ENCODE assay signal across 12 cellular contexts in the genomic region with DNA sequence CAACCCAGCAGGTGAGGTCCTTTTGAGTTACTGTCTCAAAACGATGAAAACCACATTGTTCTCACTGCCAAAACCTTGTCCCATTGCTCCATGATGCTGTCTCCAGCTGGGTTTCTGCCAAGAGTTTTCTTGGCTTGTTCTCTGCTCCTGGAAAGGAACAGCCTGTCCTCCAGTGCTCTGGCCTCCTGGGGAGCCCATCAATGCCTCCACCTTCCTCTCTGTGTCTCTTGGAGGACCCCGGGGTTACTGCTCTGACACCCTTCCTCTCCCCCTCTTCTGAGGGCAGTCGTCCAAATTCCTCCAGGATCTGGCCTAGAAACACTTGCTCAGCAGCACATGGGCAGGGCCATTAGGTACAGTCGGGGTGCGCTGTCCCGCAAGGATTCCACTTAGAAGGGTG.
DNase-seq lines count a peak whose midpoint lies in the region; ATAC-seq and TF ChIP-seq lines count a peak whose summit lies in the region.
"Had no signal": no experiment of that assay in that cellular context is flagged by ENCODE, and none has a peak within 500 bp of the region (broad histone marks: within the 10 kb centered on the region; RNA-seq: fewer than 3 reads in every experiment).

No MANE protein-coding gene starts in this region.

- H3K4me3 ChIP-seq in adrenal gland (no peak overlapping the region), heart left ventricle (no peak overlapping the region), ovary (no peak overlapping the region)
- H3K4me3 ChIP-seq: SJSA1 had no signal

- H3K27me3 ChIP-seq in adrenal gland (no peaks in the 10 kb centered on the region), heart left ventricle (no peaks in the 10 kb centered on the region), ovary (no peaks in the 10 kb centered on the region)
- H3K27me3 ChIP-seq: SJSA1 had no signal

- H3K36me3 Mint-ChIP-seq in activated T-cell treated with anti-CD3 and anti-CD28 coated beads, Interleukin-2, amount 50 U/mL, for 24 hours (ENCODE audit: low read depth) = no peaks in the 10 kb centered on the region
- H3K36me3 Mint-ChIP-seq: activated naive CD8-positive, alpha-beta T cell had no signal

- intact Hi-C loops in adrenal gland (cut with DNase I) (no loop called here), heart left ventricle (cut with DNase I) (loop anchor here in 3 of 10 donors (2.0 to 5.0 kb wide), 2 partner anchors 61 to 98 kb away; no protein-coding TSS in a partner anchor), ovary (cut with DNase I) (no loop called here)

- H3K9me3 Mint-ChIP-seq in activated T-cell treated with anti-CD3 and anti-CD28 coated beads, Interleukin-2, amount 50 U/mL, for 24 hours = peaks cover 2% of the 10 kb centered on the region

- WGBS in adrenal gland, 4 donors = 45 to 51% (median 48%) methylated on average over 6 of the region's 6 CpGs
- 16 to 39% (median 25%) methylated on average over 6 of the region's 6 CpGs for WGBS in heart left ventricle, 4 donors
- 9 to 13% (median 10%) methylated on average over 6 of the region's 6 CpGs for whole genome bisulfite sequencing in ovary, 3 donors

- DNase-seq in Ammon's horn (ENCODE audit: low spot score) (peak; percentile 76), adrenal gland (peak; percentile 35 to 72 (median 47)), heart left ventricle (peak; percentile 71 to 85 (median 77)), ovary (peak; percentile 80 to 95 (median 86)), epidermal melanocyte (ENCODE audit: insufficient read length, low spot score) (no peak)
- DNase-seq in activated T-cell treated with anti-CD3 and anti-CD28 coated beads, Interleukin-2, amount 50 U/mL, for 24 hours = no peak
- DNase-seq: MV-4-11, NCI-H748 treated with DMSO at 0.1 percent for 48 hours had no signal

- TF ChIP-seq CTCF in adrenal gland (IDR thresholded peaks at IDR 0.05) (no peak), heart left ventricle (IDR thresholded peaks at IDR 0.05) (no peak), ovary (IDR thresholded peaks at IDR 0.05) (no peak)

- H3K27me3 Mint-ChIP-seq in activated T-cell treated with anti-CD3 and anti-CD28 coated beads, Interleukin-2, amount 50 U/mL, for 24 hours = peaks cover 2% of the 10 kb centered on the region

- H3K36me3 ChIP-seq in adrenal gland (replicated peaks in 1 of 2) = no peaks in the 10 kb centered on the region
- no peaks in the 10 kb centered on the region for H3K36me3 ChIP-seq in heart left ventricle
- H3K36me3 ChIP-seq in ovary = no peaks in the 10 kb centered on the region
- H3K36me3 ChIP-seq: SJSA1 had no signal

- ATAC-seq in heart left ventricle (peak; percentile 87 to 95 (median 92)), HG03135 (IDR thresholded peaks at IDR 0.05; ENCODE audit: unreplicated experiment) (no peak), GM21825 (IDR thresholded peaks at IDR 0.05; ENCODE audit: unreplicated experiment) (no peak)

- TF ChIP-seq POLR2A in adrenal gland (IDR thresholded peaks at IDR 0.05) = no peak
- TF ChIP-seq POLR2A in heart left ventricle (IDR thresholded peaks at IDR 0.05) = no peak
- TF ChIP-seq POLR2A in ovary (IDR thresholded peaks at IDR 0.05) = no peak

- no peak overlapping the region for H3K4me3 Mint-ChIP-seq in activated T-cell treated with anti-CD3 and anti-CD28 coated beads, Interleukin-2, amount 50 U/mL, for 24 hours
- H3K4me3 Mint-ChIP-seq: activated naive CD8-positive, alpha-beta T cell had no signal

- no peak for TF ChIP-seq EP300 in ovary (IDR thresholded peaks at IDR 0.05)

- H3K9me3 ChIP-seq in adrenal gland (replicated peaks in 1 of 3) (no peaks in the 10 kb centered on the region), heart left ventricle (peaks cover 0 to 10% (median 0%) of the 10 kb centered on the region in 12 donors), ovary (no peaks in the 10 kb centered on the region)
- H3K9me3 ChIP-seq: SJSA1 had no signal

- H3K27ac Mint-ChIP-seq in activated T-cell treated with anti-CD3 and anti-CD28 coated beads, Interleukin-2, amount 50 U/mL, for 24 hours = no peak overlapping the region
- H3K27ac Mint-ChIP-seq: activated naive CD8-positive, alpha-beta T cell had no signal

- H3K4me1 ChIP-seq in adrenal gland (replicated peaks in 1 of 2) (no peaks in the 10 kb centered on the region), heart left ventricle (peaks cover 0 to 32% (median 16%) of the 10 kb centered on the region in 12 donors), ovary (ENCODE audit: insufficient read depth) (peaks cover 10% of the 10 kb centered on the region)
- H3K4me1 ChIP-seq: SJSA1 had no signal

- H3K4me1 Mint-ChIP-seq in activated T-cell treated with anti-CD3 and anti-CD28 coated beads, Interleukin-2, amount 50 U/mL, for 24 hours (ENCODE audit: low read depth) = peaks cover 17% of the 10 kb centered on the region

- H3K27ac ChIP-seq in adrenal gland (no peak overlapping the region), heart left ventricle (peak overlapping the region in 2 of 12 donors; percentile 13 to 48), ovary (no peak overlapping the region)
- H3K27ac ChIP-seq: SJSA1 had no signal

Comparison
In these comparisons a context has a peak if more than half of its experiments do, and no peak if none do; other contexts are left out.
1. DNase-seq: peak in Ammon's horn (single experiment), adrenal gland (7 of 7), heart left ventricle (5 of 5) and ovary (5 of 5); none in activated T-cell treated with anti-CD3 and anti-CD28 coated beads, Interleukin-2, amount 50 U/mL, for 24 hours (single experiment) and epidermal melanocyte (single experiment).
2. ATAC-seq: peak in heart left ventricle (4 of 4); none in HG03135 (single experiment) and GM21825 (single experiment).